Comparison of ENCODE assay signal across 24 cellular contexts in genomic region chr15:32743411-32744145, GRCh38. TPM values are rescaled to one million over a fixed set of nuclear protein-coding genes. Genes with fewer than 3 reads are reported as not detected.
A peak's percentile ranks its signal among the peaks of the same experiment; 100 is the strongest.
DNase-seq lines count a peak whose midpoint lies in the region; ATAC-seq and TF ChIP-seq lines count a peak whose summit lies in the region.
"Had no signal": no experiment of that assay in that cellular context is flagged by ENCODE, and none has a peak within 500 bp of the region (broad histone marks: within the 10 kb centered on the region; RNA-seq: fewer than 3 reads in every experiment).

No MANE protein-coding gene starts in this region.

- H3K27me3 Mint-ChIP-seq in stimulated activated naive CD8-positive, alpha-beta T cell treated with anti-CD3 and anti-CD28 coated beads, Interleukin-15, amount 100 ng/mL, for 72 hours = peaks cover 35% of the 10 kb centered on the region
- peaks cover 28% of the 10 kb centered on the region for H3K27me3 Mint-ChIP-seq in activated CD4-positive, alpha-beta T cell treated with anti-CD3 and anti-CD28 coated beads, Interleukin-2, amount 10 ng/mL, durations not matched to agents 24 days and 14 days

- H3K4me1 Mint-ChIP-seq in stimulated activated naive CD8-positive, alpha-beta T cell treated with anti-CD3 and anti-CD28 coated beads, Interleukin-15, amount 100 ng/mL, for 72 hours = no peaks in the 10 kb centered on the region
- no peaks in the 10 kb centered on the region for H3K4me1 Mint-ChIP-seq in activated CD4-positive, alpha-beta T cell treated with anti-CD3 and anti-CD28 coated beads, Interleukin-2, amount 10 ng/mL, durations not matched to agents 24 days and 14 days
- H3K4me1 Mint-ChIP-seq: activated T-helper 17 cell treated with anti-CD3 and anti-CD28 coated beads, Interleukin-2, amount 50 U/mL, for 72 hours; CD8-positive, alpha-beta memory T cell; stimulated activated effector memory CD8-positive, alpha-beta T cell treated with anti-CD3 and anti-CD28 coated beads, Interleukin-12 subunit alpha, Interleukin-12 subunit beta, amount 100 ng/mL, for 72 hours had no signal

- no peak for TF ChIP-seq CTCF in GM10266 (IDR thresholded peaks at IDR 0.05; ENCODE audit: control insufficient read depth, insufficient read depth, low read depth, missing control alignments)

- DNase-seq in NCI-H1092 treated with DMSO at 0.1 percent for 48 hours (lab: John Stamatoyannopoulos, UW) (peak; percentile 3), NCI-H1092 (lab: John Stamatoyannopoulos, UW) (no peak), NCI-H226 (peak; percentile 51), astrocyte of the hippocampus (ENCODE audit: low read depth, low spot score) (peak; percentile 30), lung microvascular endothelial cell (ENCODE audit: low read depth in 2 of 2) (peak; percentile 3 to 48), GM10266 (ENCODE audit: extremely low spot score) (no peak)
- DNase-seq in stimulated activated naive CD8-positive, alpha-beta T cell treated with anti-CD3 and anti-CD28 coated beads, Interleukin-15, amount 100 ng/mL, for 72 hours = no peak
- no peak for DNase-seq in activated CD4-positive, alpha-beta T cell treated with anti-CD3 and anti-CD28 coated beads, Interleukin-2, amount 10 ng/mL, durations not matched to agents 24 days and 14 days
- DNase-seq: 8988T; activated CD8-positive, alpha-beta memory T cell treated with anti-CD3 and anti-CD28 coated beads, Interleukin-2, amount 50 U/mL, for 48 hours; AML-193; CD8-positive, alpha-beta memory T cell; DMS79; NCI-H2107; NCI-H524 treated with DMSO at 0.1 percent for 48 hours; pancreas; stimulated activated CD4-positive, alpha-beta T cell treated with anti-CD3 and anti-CD28 coated beads, Interleukin-2, amount 100 ng/mL, for 48 hours; T-helper 9 cell had no signal

- H3K4me3 Mint-ChIP-seq in stimulated activated naive CD8-positive, alpha-beta T cell treated with anti-CD3 and anti-CD28 coated beads, Interleukin-15, amount 100 ng/mL, for 72 hours = no peak overlapping the region
- H3K4me3 Mint-ChIP-seq in activated CD4-positive, alpha-beta T cell treated with anti-CD3 and anti-CD28 coated beads, Interleukin-2, amount 10 ng/mL, durations not matched to agents 24 days and 14 days = no peak overlapping the region
- H3K4me3 Mint-ChIP-seq: activated T-helper 17 cell treated with anti-CD3 and anti-CD28 coated beads, Interleukin-2, amount 50 U/mL, for 72 hours; CD8-positive, alpha-beta memory T cell; natural killer cell treated with Interleukin-12 subunit alpha and Interleukin-12 subunit beta and Interleukin-15 and Interleukin-18, amount 100 ng/mL, for 72 hours; stimulated activated effector memory CD8-positive, alpha-beta T cell treated with anti-CD3 and anti-CD28 coated beads, Interleukin-12 subunit alpha, Interleukin-12 subunit beta, amount 100 ng/mL, for 72 hours; WTC11 had no signal

- peaks cover 5 to 13% of the 10 kb centered on the region in 2 donors for H3K9me3 Mint-ChIP-seq in stimulated activated naive CD8-positive, alpha-beta T cell treated with anti-CD3 and anti-CD28 coated beads, Interleukin-15, amount 100 ng/mL, for 72 hours
- H3K9me3 Mint-ChIP-seq in activated CD4-positive, alpha-beta T cell treated with anti-CD3 and anti-CD28 coated beads, Interleukin-2, amount 10 ng/mL, durations not matched to agents 24 days and 14 days = peaks cover 6% of the 10 kb centered on the region
- H3K9me3 Mint-ChIP-seq: natural killer cell treated with Interleukin-12 subunit alpha and Interleukin-12 subunit beta and Interleukin-15 and Interleukin-18, amount 100 ng/mL, for 72 hours had no signal

- intact Hi-C loops in activated CD4-positive, alpha-beta T cell treated with anti-CD3 and anti-CD28 coated beads, Interleukin-2, amount 10 ng/mL, durations not matched to agents 24 days and 14 days (cut with micrococcal nuclease) = no loop called here

- H3K36me3 Mint-ChIP-seq in activated CD4-positive, alpha-beta T cell treated with anti-CD3 and anti-CD28 coated beads, Interleukin-2, amount 10 ng/mL, durations not matched to agents 24 days and 14 days (ENCODE audit: low read depth) = no peaks in the 10 kb centered on the region
- H3K36me3 Mint-ChIP-seq: CD8-positive, alpha-beta memory T cell; natural killer cell treated with Interleukin-12 subunit alpha and Interleukin-12 subunit beta and Interleukin-15 and Interleukin-18, amount 100 ng/mL, for 72 hours; stimulated activated effector memory CD8-positive, alpha-beta T cell treated with anti-CD3 and anti-CD28 coated beads, Interleukin-12 subunit alpha, Interleukin-12 subunit beta, amount 100 ng/mL, for 72 hours had no signal

- ATAC-seq in stimulated activated naive CD8-positive, alpha-beta T cell treated with anti-CD3 and anti-CD28 coated beads, Interleukin-15, amount 100 ng/mL, for 72 hours = no peak
- ATAC-seq: activated naive CD4-positive, alpha-beta T cell treated with anti-CD3 and anti-CD28 coated beads, Interleukin-2, amount 50 U/mL, for 72 hours; activated T-helper 17 cell treated with anti-CD3 and anti-CD28 coated beads, Interleukin-2, amount 50 U/mL, for 72 hours; natural killer cell treated with Interleukin-12 subunit alpha and Interleukin-12 subunit beta and Interleukin-15 and Interleukin-18, amount 100 ng/mL, for 72 hours; pancreas; Right ventricle myocardium inferior; stimulated activated effector memory CD8-positive, alpha-beta T cell treated with anti-CD3 and anti-CD28 coated beads, Interleukin-12 subunit alpha, Interleukin-12 subunit beta, amount 100 ng/mL, for 72 hours; WTC11 had no signal

- H3K27ac Mint-ChIP-seq in stimulated activated naive CD8-positive, alpha-beta T cell treated with anti-CD3 and anti-CD28 coated beads, Interleukin-15, amount 100 ng/mL, for 72 hours = no peak overlapping the region
- H3K27ac Mint-ChIP-seq in activated CD4-positive, alpha-beta T cell treated with anti-CD3 and anti-CD28 coated beads, Interleukin-2, amount 10 ng/mL, durations not matched to agents 24 days and 14 days = no peak overlapping the region
- H3K27ac Mint-ChIP-seq: activated naive CD4-positive, alpha-beta T cell treated with anti-CD3 and anti-CD28 coated beads, Interleukin-2, amount 50 U/mL, for 72 hours; activated T-helper 17 cell treated with anti-CD3 and anti-CD28 coated beads, Interleukin-2, amount 50 U/mL, for 72 hours; natural killer cell treated with Interleukin-12 subunit alpha and Interleukin-12 subunit beta and Interleukin-15 and Interleukin-18, amount 100 ng/mL, for 72 hours; stimulated activated effector memory CD8-positive, alpha-beta T cell treated with anti-CD3 and anti-CD28 coated beads, Interleukin-12 subunit alpha, Interleukin-12 subunit beta, amount 100 ng/mL, for 72 hours; WTC11 had no signal

RNA-seq across cellular contexts. Expression of gene GREM1, which starts 25.8 kb away (rescaled TPM):
- total RNA-seq in lung microvascular endothelial cell = under 0.01 TPM in 2 replicates
- total RNA-seq in activated CD4-positive, alpha-beta T cell treated with anti-CD3 and anti-CD28 coated beads, Interleukin-2, amount 10 ng/mL, durations not matched to agents 24 days and 14 days = not detected in 2 replicates
- total RNA-seq: activated naive CD4-positive, alpha-beta T cell treated with anti-CD3 and anti-CD28 coated beads, Interleukin-2, amount 50 U/mL, for 72 hours; activated T-helper 17 cell treated with anti-CD3 and anti-CD28 coated beads, Interleukin-2, amount 50 U/mL, for 72 hours; CD8-positive, alpha-beta memory T cell; Right ventricle myocardium inferior had no signal

Comparison
In these comparisons a context has a peak if more than half of its experiments do, and no peak if none do; other contexts are left out.
1. DNase-seq: peak in NCI-H1092 treated with DMSO at 0.1 percent for 48 hours (single experiment), NCI-H226 (single experiment), astrocyte of the hippocampus (single experiment) and lung microvascular endothelial cell (2 of 2); none in NCI-H1092 (single experiment), GM10266 (single experiment), stimulated activated naive CD8-positive, alpha-beta T cell treated with anti-CD3 and anti-CD28 coated beads, Interleukin-15, amount 100 ng/mL, for 72 hours (0 of 2) and activated CD4-positive, alpha-beta T cell treated with anti-CD3 and anti-CD28 coated beads, Interleukin-2, amount 10 ng/mL, durations not matched to agents 24 days and 14 days (single experiment).